ENCODE assay signal across 23 cellular contexts in genomic region chr3:192207239-192207638, GRCh38.
DNase-seq lines count a peak whose midpoint lies in the region; ATAC-seq and TF ChIP-seq lines count a peak whose summit lies in the region.
"Had no signal": no experiment of that assay in that cellular context is flagged by ENCODE, and none has a peak within 500 bp of the region (broad histone marks: within the 10 kb centered on the region; RNA-seq: fewer than 3 reads in every experiment).

No MANE protein-coding gene starts in this region.

- TF ChIP-seq CTCF in foreskin keratinocyte (conservative IDR thresholded peaks at IDR 0.05) (no peak), GM10248 (IDR thresholded peaks at IDR 0.05; ENCODE audit: control extremely low read depth, extremely low read depth, low read depth, missing control alignments) (no peak)

- H3K27ac ChIP-seq in foreskin keratinocyte = no peak overlapping the region
- H3K27ac ChIP-seq: BLaER1, esophagus squamous epithelium had no signal

- CTCF ChIA-PET in GM10248 (lab: Yijun Ruan, JAX) = interaction anchor here (1.5 to 3.8 kb wide), 2 partner anchors 19 to 236 kb away, joined by 3 to 13 read pairs; no protein-coding TSS in a partner anchor

- peak; percentile 25 for ATAC-seq in foreskin keratinocyte
- ATAC-seq: GM12878; stimulated activated memory B cell treated with anti-CD40 and anti-IgM and Interleukin-4, amounts not matched to agents 10 μg/mL and 1 μg/mL and 100 μg/mL, for 72 hours had no signal

- POLR2A ChIA-PET in GM10248 (lab: Yijun Ruan, JAX) = no interaction called here

- in situ Hi-C loops in Caki2 (cut with HindIII; ENCODE audit: low pct_unique_long_range_greater_than_20kb, low sequenced_read_pairs) = no loop called here

- no peaks in the 10 kb centered on the region for H3K4me1 ChIP-seq in foreskin keratinocyte
- H3K4me1 ChIP-seq: BLaER1, esophagus squamous epithelium had no signal

- DNase-seq in A172 (ENCODE audit: low spot score) = peak; percentile 31
- DNase-seq in Caki2 (ENCODE audit: low read depth) = peak; percentile 76
- peak; percentile 54 for DNase-seq in M059J (ENCODE audit: low read depth)
- peak in 1 of 2 donors; percentile 25 for DNase-seq in foreskin keratinocyte
- DNase-seq in GM10248 (ENCODE audit: extremely low spot score) = no peak
- DNase-seq in NOMO-1 treated with DMSO at 0.1 percent for 48 hours (lab: John Stamatoyannopoulos, UW; ENCODE audit: unreplicated experiment) = no peak
- no peak for DNase-seq in cortex of kidney (lab: John Stamatoyannopoulos, UW)
- DNase-seq: activated gamma-delta T cell; activated naive CD8-positive, alpha-beta T cell treated with anti-CD3 and anti-CD28 coated beads, Interleukin-2, amount 10 ng/mL, durations not matched to agents 7 days and 5 days; activated T-cell treated with anti-CD3 and anti-CD28 coated beads, Interleukin-2, amount 50 U/mL, for 24 hours; aorta; central memory CD4-positive, alpha-beta T cell; DND-41; endodermal cell; esophagus squamous epithelium; foreskin melanocyte; KG1; kidney glomerular epithelial cell; NCI-H1436 treated with DMSO at 0.1 percent for 48 hours; SK-N-SH had no signal

- no peaks in the 10 kb centered on the region for H3K27me3 ChIP-seq in foreskin keratinocyte
- H3K27me3 ChIP-seq: BLaER1, esophagus squamous epithelium had no signal

Comparison
In these comparisons a context has a peak if more than half of its experiments do, and no peak if none do; other contexts are left out.
1. DNase-seq: peak in A172 (single experiment), Caki2 (single experiment) and M059J (single experiment); none in GM10248 (single experiment), NOMO-1 treated with DMSO at 0.1 percent for 48 hours (single experiment) and cortex of kidney (single experiment).